In genomic region chr9:89654025-89654662, GRCh38 we compare ENCODE assay signal across 16 cellular contexts.
"Had no signal": no experiment of that assay in that cellular context is flagged by ENCODE, and none has a peak within 500 bp of the region (broad histone marks: within the 10 kb centered on the region; RNA-seq: fewer than 3 reads in every experiment).

No MANE protein-coding gene starts in this region.

- H3K27ac ChIP-seq: lower lobe of right lung, parathyroid adenoma had no signal

- H3K36me3 ChIP-seq: lower lobe of right lung had no signal

- H3K4me3 ChIP-seq: lower lobe of right lung had no signal

- DNase-seq: activated CD4-positive, alpha-beta T cell treated with anti-CD3 and anti-CD28 coated beads, Interleukin-2, amount 10 ng/mL, durations not matched to agents 24 days and 14 days; activated CD4-positive, CD25-positive, alpha-beta regulatory T cell; activated CD8-positive, alpha-beta memory T cell treated with anti-CD3 and anti-CD28 coated beads, Interleukin-2, amount 50 U/mL, for 48 hours; activated gamma-delta T cell; activated T-cell treated with anti-CD3 and anti-CD28 coated beads, Interleukin-2, amount 50 U/mL, for 72 hours; amniotic stem cell; foreskin fibroblast; immature natural killer cell; lower lobe of right lung; naive thymus-derived CD4-positive, alpha-beta T cell; stimulated activated CD4-positive, alpha-beta T cell treated with anti-CD3 and anti-CD28 coated beads, Interleukin-4, amount 100 ng/mL, for 1 hour; stimulated activated naive B cell treated with anti-CD40 and anti-IgM and Interleukin-4, amounts not matched to agents 10 μg/mL and 1 μg/mL and 100 μg/mL, for 72 hours; T-helper 2 cell had no signal

- H3K27ac Mint-ChIP-seq: activated CD4-positive, alpha-beta T cell treated with anti-CD3 and anti-CD28 coated beads, Interleukin-2, amount 10 ng/mL, durations not matched to agents 24 days and 14 days; activated T-cell treated with anti-CD3 and anti-CD28 coated beads, Interleukin-2, amount 50 U/mL, for 72 hours; immature natural killer cell; stimulated activated naive B cell treated with anti-CD40 and anti-IgM and Interleukin-4, amounts not matched to agents 10 μg/mL and 1 μg/mL and 100 μg/mL, for 72 hours; type B pancreatic cell had no signal

- H3K9me3 ChIP-seq: lower lobe of right lung had no signal

- H3K4me3 Mint-ChIP-seq: activated CD4-positive, alpha-beta T cell treated with anti-CD3 and anti-CD28 coated beads, Interleukin-2, amount 10 ng/mL, durations not matched to agents 24 days and 14 days; activated T-cell treated with anti-CD3 and anti-CD28 coated beads, Interleukin-2, amount 50 U/mL, for 72 hours; immature natural killer cell; naive thymus-derived CD4-positive, alpha-beta T cell; stimulated activated naive B cell treated with anti-CD40 and anti-IgM and Interleukin-4, amounts not matched to agents 10 μg/mL and 1 μg/mL and 100 μg/mL, for 72 hours; type B pancreatic cell had no signal

- ATAC-seq: activated naive CD4-positive, alpha-beta T cell treated with anti-CD3 and anti-CD28 coated beads, Interleukin-2, amount 50 U/mL, for 72 hours; activated T-cell treated with anti-CD3 and anti-CD28 coated beads, Interleukin-2, amount 50 U/mL, for 72 hours; lower lobe of right lung; naive thymus-derived CD4-positive, alpha-beta T cell; stimulated activated naive B cell treated with anti-CD40 and anti-IgM and Interleukin-4, amounts not matched to agents 10 μg/mL and 1 μg/mL and 100 μg/mL, for 72 hours had no signal

- H3K36me3 Mint-ChIP-seq: activated naive CD4-positive, alpha-beta T cell treated with anti-CD3 and anti-CD28 coated beads, Interleukin-2, amount 50 U/mL, for 72 hours; immature natural killer cell; stimulated activated naive B cell treated with anti-CD40 and anti-IgM and Interleukin-4, amounts not matched to agents 10 μg/mL and 1 μg/mL and 100 μg/mL, for 72 hours; type B pancreatic cell had no signal

- H3K9me3 Mint-ChIP-seq: activated CD4-positive, alpha-beta T cell treated with anti-CD3 and anti-CD28 coated beads, Interleukin-2, amount 10 ng/mL, durations not matched to agents 24 days and 14 days; activated naive CD4-positive, alpha-beta T cell treated with anti-CD3 and anti-CD28 coated beads, Interleukin-2, amount 50 U/mL, for 72 hours; activated T-cell treated with anti-CD3 and anti-CD28 coated beads, Interleukin-2, amount 50 U/mL, for 72 hours; immature natural killer cell; stimulated activated naive B cell treated with anti-CD40 and anti-IgM and Interleukin-4, amounts not matched to agents 10 μg/mL and 1 μg/mL and 100 μg/mL, for 72 hours; type B pancreatic cell had no signal
